Comparison of ENCODE assay signal across 39 cellular contexts in the genomic region with DNA sequence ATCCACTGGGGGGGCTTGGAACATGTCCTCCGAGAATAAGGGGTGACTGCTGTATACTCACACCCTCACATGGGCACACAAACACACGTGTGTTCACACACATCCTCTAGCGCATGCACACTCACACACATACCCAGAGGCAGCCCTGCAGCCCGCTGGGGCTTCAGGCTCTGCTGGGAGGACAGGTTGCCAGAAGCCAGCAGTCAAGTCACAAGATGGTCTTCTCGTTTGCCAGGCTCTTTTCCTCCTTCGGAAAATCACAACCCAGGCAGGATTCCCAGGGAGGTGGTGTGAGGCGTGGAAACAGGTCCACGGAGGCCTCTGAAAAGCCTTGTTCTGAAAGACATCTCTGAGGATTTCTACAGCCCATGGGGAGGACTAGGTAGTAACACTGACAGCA. TPM values are rescaled to one million over a fixed set of nuclear protein-coding genes. Genes with fewer than 3 reads are reported as not detected.
"Had no signal": no experiment of that assay in that cellular context is flagged by ENCODE, and none has a peak within 500 bp of the region (broad histone marks: within the 10 kb centered on the region; RNA-seq: fewer than 3 reads in every experiment).

No MANE protein-coding gene starts in this region.

- H3K27ac Mint-ChIP-seq: activated B cell treated with CpG ODN at 0.5 μM for 24 hours; activated CD8-positive, alpha-beta T cell treated with anti-CD3 and anti-CD28 coated beads for 36 hours; activated naive CD8-positive, alpha-beta T cell; activated T-helper 17 cell treated with anti-CD3 and anti-CD28 coated beads, Interleukin-2, amount 50 U/mL, for 72 hours; T-cell; T-helper 17 cell; T-helper 2 cell treated with Interferon-gamma antibody and Interleukin-4, amounts not matched to agents 5 μg/mL and 100 μg/mL, for 36 hours had no signal

- H3K36me3 Mint-ChIP-seq: activated naive CD8-positive, alpha-beta T cell; T-cell had no signal

- H3K4me3 ChIP-seq: esophagus squamous epithelium, gastroesophageal sphincter, heart right ventricle had no signal

- H3K4me1 ChIP-seq: esophagus squamous epithelium, gastroesophageal sphincter, heart right ventricle had no signal

- H3K27ac ChIP-seq: brain microvascular endothelial cell, epithelial cell of prostate, esophagus squamous epithelium, gastroesophageal sphincter, heart right ventricle, WERI-Rb-1 had no signal

- H3K27me3 ChIP-seq: brain microvascular endothelial cell had no signal

- H3K4me3 Mint-ChIP-seq: activated B cell treated with CpG ODN at 0.5 μM for 24 hours; activated CD8-positive, alpha-beta T cell treated with anti-CD3 and anti-CD28 coated beads for 36 hours; activated naive CD8-positive, alpha-beta T cell; activated T-cell treated with anti-CD3 and anti-CD28 coated beads, Interleukin-2, amount 50 U/mL, for 4 hours; activated T-helper 17 cell treated with anti-CD3 and anti-CD28 coated beads, Interleukin-2, amount 50 U/mL, for 72 hours; central memory CD8-positive, alpha-beta T cell; T-cell; T-helper 17 cell; T-helper 2 cell treated with Interferon-gamma antibody and Interleukin-4, amounts not matched to agents 5 μg/mL and 100 μg/mL, for 36 hours had no signal

- H3K9me3 ChIP-seq: esophagus squamous epithelium, heart right ventricle had no signal

- H3K27me3 Mint-ChIP-seq: activated CD8-positive, alpha-beta T cell treated with anti-CD3 and anti-CD28 coated beads for 36 hours had no signal

- DNase-seq: activated B cell treated with CpG ODN at 0.5 μM for 24 hours; activated CD4-positive, alpha-beta T cell treated with anti-CD3 and anti-CD28 coated beads for 48 hours; activated CD4-positive, alpha-beta T cell treated with anti-CD3 and anti-CD28 coated beads, Interleukin-2, amount 50 U/mL, for 1 hour; activated CD4-positive, alpha-beta T cell treated with anti-CD3 and anti-CD28 coated beads, Interleukin-2, amount 50 U/mL, for 48 hours; activated CD8-positive, alpha-beta memory T cell treated with anti-CD3 and anti-CD28 coated beads for 24 hours; activated CD8-positive, alpha-beta T cell treated with anti-CD3 and anti-CD28 coated beads for 36 hours; activated gamma-delta T cell treated with Interleukin-2 at 50 U/mL for 16 hours; activated naive CD4-positive, alpha-beta T cell treated with anti-CD3 and anti-CD28 coated beads, Interleukin-2, amount 50 U/mL, for 16 hours; activated naive CD4-positive, alpha-beta T cell treated with Interleukin-2 at 50 U/mL for 16 hours; activated T-cell treated with anti-CD3 and anti-CD28 coated beads, Interleukin-2, amount 50 U/mL, for 4 hours; amniotic stem cell; anterior cingulate cortex; brain microvascular endothelial cell; cortex of kidney; effector CD8-positive, alpha-beta T cell; esophagus squamous epithelium; foreskin melanocyte; heart right ventricle; SW 1271; T-cell; T-helper 17 cell; T1000; WERI-Rb-1 had no signal

- H3K36me3 ChIP-seq: brain microvascular endothelial cell, esophagus squamous epithelium, gastroesophageal sphincter, heart right ventricle, WERI-Rb-1 had no signal

- ATAC-seq: activated CD4-positive, CD25-positive, alpha-beta regulatory T cell treated with anti-CD3 and anti-CD28 coated beads, Interleukin-2, amount 50 U/mL, for 24 hours; activated CD8-positive, alpha-beta T cell treated with anti-CD3 and anti-CD28 coated beads for 36 hours; activated T-cell treated with anti-CD3 and anti-CD28 coated beads, Interleukin-2, amount 50 U/mL, for 4 hours; activated T-helper 17 cell treated with anti-CD3 and anti-CD28 coated beads, Interleukin-2, amount 50 U/mL, for 72 hours; gastroesophageal sphincter; heart right ventricle; T-cell; T-helper 17 cell had no signal

- H3K4me1 Mint-ChIP-seq: activated B cell treated with CpG ODN at 0.5 μM for 24 hours; activated T-helper 17 cell treated with anti-CD3 and anti-CD28 coated beads, Interleukin-2, amount 50 U/mL, for 72 hours; central memory CD8-positive, alpha-beta T cell; T-cell had no signal

- FAIRE-seq: astrocyte, bronchial epithelial cell, colon, endometrium, endothelial cell of umbilical vein had no signal

- H3K9me3 Mint-ChIP-seq: activated B cell treated with CpG ODN at 0.5 μM for 24 hours; activated CD8-positive, alpha-beta T cell treated with anti-CD3 and anti-CD28 coated beads for 36 hours; activated T-cell treated with anti-CD3 and anti-CD28 coated beads, Interleukin-2, amount 50 U/mL, for 4 hours; activated T-helper 17 cell treated with anti-CD3 and anti-CD28 coated beads, Interleukin-2, amount 50 U/mL, for 72 hours; central memory CD8-positive, alpha-beta T cell; T-cell; T-helper 2 cell treated with Interferon-gamma antibody and Interleukin-4, amounts not matched to agents 5 μg/mL and 100 μg/mL, for 36 hours had no signal

RNA-seq across cellular contexts. Expression of a gene that starts 26.8 kb away (rescaled TPM):
- total RNA-seq: activated B cell treated with CpG ODN at 0.5 μM for 24 hours; activated CD8-positive, alpha-beta T cell treated with anti-CD3 and anti-CD28 coated beads for 36 hours; activated T-cell treated with anti-CD3 and anti-CD28 coated beads, Interleukin-2, amount 50 U/mL, for 4 hours; activated T-helper 17 cell treated with anti-CD3 and anti-CD28 coated beads, Interleukin-2, amount 50 U/mL, for 72 hours; bronchial epithelial cell; cardiac septum; dermis microvascular lymphatic vessel endothelial cell; endothelial cell of umbilical vein; esophagus squamous epithelium; heart right ventricle; T-helper 17 cell had no signal
- polyA plus RNA-seq: endothelial cell of umbilical vein, esophagus, fibroblast of lung had no signal
